Comparison of ENCODE assay signal across 27 cellular contexts in the genomic region with DNA sequence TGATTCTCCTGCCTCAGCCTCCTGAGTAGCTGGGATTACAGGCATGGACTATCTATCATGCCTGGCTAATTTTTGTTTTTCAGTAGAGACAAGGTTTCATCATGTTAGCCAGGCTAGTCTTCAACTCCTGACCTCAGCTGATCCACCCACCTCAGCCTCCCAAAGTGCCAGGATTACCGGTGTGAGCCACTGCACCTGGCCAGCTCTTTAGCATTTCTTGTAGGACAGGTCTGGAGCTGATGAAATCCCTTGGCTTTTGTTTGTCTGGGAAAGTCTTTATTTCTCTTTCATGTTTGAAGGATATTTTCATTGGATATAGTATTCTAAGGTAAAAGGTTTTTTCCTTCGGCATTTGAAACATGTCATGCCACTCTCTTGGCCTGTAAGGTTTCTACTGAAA. TPM values are rescaled to one million over a fixed set of nuclear protein-coding genes. Genes with fewer than 3 reads are reported as not detected.
DNase-seq lines count a peak whose midpoint lies in the region; ATAC-seq, FAIRE-seq and TF ChIP-seq lines count a peak whose summit lies in the region.
"Had no signal": no experiment of that assay in that cellular context is flagged by ENCODE, and none has a peak within 500 bp of the region (broad histone marks: within the 10 kb centered on the region; RNA-seq: fewer than 3 reads in every experiment).

No MANE protein-coding gene starts in this region.

- H3K9me1 ChIP-seq in K562 (ENCODE audit: control insufficient read depth, insufficient read depth, low read length) = no peaks in the 10 kb centered on the region

- no peak for TF ChIP-seq EP300 in K562 (IDR thresholded peaks at IDR 0.05; ENCODE audit: low read length)

- POLR2A ChIA-PET in K562 (lab: Yijun Ruan, JAX) (interaction anchor here (0.8 kb wide), 1 partner anchor 19 kb away, joined by 3 read pairs; no protein-coding TSS in a partner anchor), RWPE1 (lab: Yijun Ruan, JAX; ENCODE audit: low non-redundant PET) (no interaction called here)

- H3K4me3 ChIP-seq in K562 (no peak overlapping the region), bronchial epithelial cell (ENCODE audit: low read depth, low read length) (no peak overlapping the region), epithelial cell of esophagus (ENCODE audit: low read length) (no peak overlapping the region), vagina (no peak overlapping the region)
- H3K4me3 ChIP-seq: BLaER1, GM12878 had no signal

- 100% methylated on average over 2 of the region's 2 CpGs for WGBS in K562 (ENCODE audit: insufficient coverage, low coverage, missing lambda C conversion rate)

- no peak overlapping the region for H2AFZ ChIP-seq in K562 (ENCODE audit: low read depth, low read length)

- H3K9me3 ChIP-seq in K562 (replicated peaks; ENCODE audit: control insufficient read depth, insufficient read depth, low read depth, low read length) (no peaks in the 10 kb centered on the region; the same call in 1 of the 2 replicates), vagina (no peaks in the 10 kb centered on the region)
- H3K9me3 ChIP-seq: BE2C had no signal

- TF ChIP-seq POLR2A in K562 (conservative IDR thresholded peaks at IDR 0.05) (no peak), vagina (IDR thresholded peaks at IDR 0.05) (no peak), GM12892 (IDR thresholded peaks at IDR 0.05; ENCODE audit: low read depth, low read length) (no peak)

- peaks cover 9% of the 10 kb centered on the region; the same call in 2 of the 3 replicates for H3K79me2 ChIP-seq in K562 (ENCODE audit: control insufficient read depth, insufficient read depth, low read length)

- in situ Hi-C loops in K562 (cut with MboI) = no loop called here

- FAIRE-seq in K562 (lab: Jason Lieb, UNC) (no peak), bronchial epithelial cell (lab: Jason Lieb, UNC) (no peak), GM12892 (lab: Jason Lieb, UNC) (no peak)
- FAIRE-seq: A204.1, GM12878, GM19239 had no signal

- H3K4me2 ChIP-seq in K562 (ENCODE audit: insufficient read depth, low read length) = no peak overlapping the region
- H3K4me2 ChIP-seq: BLaER1 had no signal

- DNase-seq in K562 (ENCODE audit: extremely low read depth in 1 of 4, low spot score in 3 of 4) = no peak
- DNase-seq in bronchial epithelial cell (ENCODE audit: low read depth) = peak; percentile 10
- DNase-seq in epithelial cell of esophagus (ENCODE audit: low read depth) = peak; percentile 56
- DNase-seq in vagina (ENCODE audit: extremely low spot score in 2 of 2) = no peak
- DNase-seq in RWPE1 (ENCODE audit: low spot score) = no peak
- no peak for DNase-seq in omental fat pad (ENCODE audit: low spot score)
- DNase-seq in GM12892 (ENCODE audit: insufficient read length) = no peak
- DNase-seq: 8988T; ACHN; BE2C; C1 segment of cervical spinal cord; CD4-positive, alpha-beta memory T cell; CD4-positive, CD25-positive, alpha-beta regulatory T cell; CD8-positive, alpha-beta memory T cell; COR-L47; DMS 273 treated with DMSO at 0.1 percent for 48 hours; DMS153; DMS53; DMS79; DND-41; EL; GDM1 had no signal

- CTCF ChIA-PET in K562 (lab: Yijun Ruan, JAX; ENCODE audit: low intra/inter-chr PET ratio) (no interaction called here), RWPE1 (lab: Yijun Ruan, JAX) (no interaction called here)

- TF ChIP-seq RAD21 in K562 (CRISPR knock-in tag; conservative IDR thresholded peaks at IDR 0.05 in 1 of 2, IDR thresholded peaks at IDR 0.05 in 1 of 2) = no peak

- H3K36me3 ChIP-seq in K562 (ENCODE audit: control insufficient read depth, insufficient read depth, low read length) = 0 out of 3 replicates have a peak, but pooled peaks cover 3% of the 10 kb centered on the region
- no peaks in the 10 kb centered on the region for H3K36me3 ChIP-seq in bronchial epithelial cell (ENCODE audit: control insufficient read depth, insufficient read depth, low read length)
- no peaks in the 10 kb centered on the region for H3K36me3 ChIP-seq in vagina
- H3K36me3 ChIP-seq: BE2C had no signal

- ATAC-seq in K562 (no peak), esophagus mucosa (peak; percentile 93), omental fat pad (ENCODE audit: low FRiP score) (no peak)
- ATAC-seq: GM12878 had no signal

- intact Hi-C loops in K562 (cut with micrococcal nuclease) (no loop called here), vagina (cut with DNase I) (no loop called here)

- H3K9ac ChIP-seq in K562 (ENCODE audit: insufficient read depth in 1 of 2, low read depth in 2 of 2, low read length in 2 of 2) = no peak overlapping the region
- H3K9ac ChIP-seq: BLaER1 had no signal

- TF ChIP-seq CTCF in K562 (IDR thresholded peaks at IDR 0.05 in 2 of 3, conservative IDR thresholded peaks at IDR 0.05 in 1 of 3; ENCODE audit: insufficient read depth in 2 of 3, low read depth in 1 of 3, low read length in 3 of 3) (no peak), bronchial epithelial cell (IDR thresholded peaks at IDR 0.05; ENCODE audit: insufficient read depth, low read length, severe bottlenecking) (no peak), epithelial cell of esophagus (IDR thresholded peaks at IDR 0.05; ENCODE audit: insufficient read depth, low read depth, low read length, missing control alignments) (no peak), vagina (IDR thresholded peaks at IDR 0.05) (no peak), RWPE1 (conservative IDR thresholded peaks at IDR 0.05; ENCODE audit: low read depth) (no peak), omental fat pad (IDR thresholded peaks at IDR 0.05) (no peak)

- H3K4me1 ChIP-seq in K562 (replicated peaks in 1 of 2; ENCODE audit: control insufficient read depth in 2 of 2, insufficient read depth in 2 of 2, low read length in 2 of 2) = no peaks in the 10 kb centered on the region
- no peaks in the 10 kb centered on the region for H3K4me1 ChIP-seq in vagina
- H3K4me1 ChIP-seq: BE2C had no signal

- H3K27ac ChIP-seq in K562 (ENCODE audit: extremely low read depth, low read depth, low read length) (no peak overlapping the region), vagina (no peak overlapping the region), RWPE1 (no peak overlapping the region)
- H3K27ac ChIP-seq: BLaER1 had no signal

- H4K20me1 ChIP-seq in K562 (replicated peaks; ENCODE audit: control insufficient read depth, insufficient read depth, low read length) = no peaks in the 10 kb centered on the region
- H4K20me1 ChIP-seq: BLaER1 had no signal

- H3K27me3 ChIP-seq in K562 (ENCODE audit: control insufficient read depth in 2 of 2, insufficient read depth in 2 of 2, low read length in 2 of 2) (no peaks in the 10 kb centered on the region), bronchial epithelial cell (ENCODE audit: control insufficient read depth, insufficient read depth, low read length) (no peaks in the 10 kb centered on the region), vagina (no peaks in the 10 kb centered on the region)
- H3K27me3 ChIP-seq: BE2C, BLaER1 had no signal

- BruUV-seq in K562 (replicated peaks; lab: Mats Ljungman, UMichigan) = no TSS peak

TF ChIP-seq in K562, 482 proteins besides CTCF, POLR2A, EP300 and RAD21:
- TF ChIP-seq ZNF764 (CRISPR knock-in tag; IDR thresholded peaks at IDR 0.05; ENCODE audit: low read depth) = no peak
- TF ChIP-seq ZNF316 (IDR thresholded peaks at IDR 0.05) = 0 out of 2 replicates have a peak, but pooled peaks have one; percentile 1

RNA-seq across cellular contexts. Expression of gene VPS54, which starts 20.2 kb away (rescaled TPM):
- total RNA-seq in K562 (2011; cell fraction: chromatin; rRNA removed; ENCODE audit: low replicate concordance) = 11.5 and 34.9 TPM in 2 replicates
- total RNA-seq in K562 (2011; cell fraction: nucleolus; rRNA removed) = 4.5 and 6.2 TPM in 2 replicates
- 10.6 and 14.9 TPM in 2 replicates for total RNA-seq in K562 (2011; cell fraction: nucleoplasm; rRNA removed)
- 11.9 and 12.3 TPM in 2 replicates for total RNA-seq in K562 (2014; rRNA removed)
- 23.2 and 27.2 TPM in 2 replicates for total RNA-seq in K562 (2014; rRNA removed; fragmentation: Illumina TruSeq; extraction: Trizol)
- 20.5 and 21.4 TPM in 2 replicates for total RNA-seq in K562 (2015; rRNA removed; fragmentation: Illumina TruSeq; extraction: Trizol)
- total RNA-seq in K562 (2021) = 11.1 and 13.1 TPM in 2 replicates
- polyA plus RNA-seq in K562 (2011; rRNA removed) = 19.0 and 20.8 TPM in 2 replicates
- polyA plus RNA-seq in K562 (2011; cell fraction: cytosol; rRNA removed) = 3.0 and 6.9 TPM in 2 replicates
- 9.3 and 17.6 TPM in 2 replicates for polyA plus RNA-seq in K562 (2011; cell fraction: nucleus; rRNA removed)
- 11.5 and 19.7 TPM in 2 replicates for polyA plus RNA-seq in K562 (2012)
- polyA plus RNA-seq in K562 (2014; fragmentation: Illumina TruSeq; extraction: Trizol) = 13.8 and 15.6 TPM in 2 replicates
- polyA plus RNA-seq in K562 (2014; fragmentation: Nextera tagmentation; extraction: Ambion mirVana) = 1 to 10 TPM; 4.9 to 6.1 TPM
- polyA plus RNA-seq in K562 (2014; rRNA removed) = 13.2 and 15.0 TPM in 2 replicates
- 29.0 and 41.4 TPM in 2 replicates for polyA minus RNA-seq in K562 (2011; rRNA and poly(A)+ RNA removed)
- polyA minus RNA-seq in K562 (2011; cell fraction: cytosol; rRNA and poly(A)+ RNA removed) = 8.3 and 10.3 TPM in 2 replicates
- 9.7 and 21.3 TPM in 2 replicates for polyA minus RNA-seq in K562 (2011; cell fraction: nucleus; rRNA and poly(A)+ RNA removed)
- total RNA-seq in bronchial epithelial cell = 18.2 and 20.9 TPM in 2 replicates
- total RNA-seq in esophagus mucosa = 12.6 TPM
- total RNA-seq in vagina = 22.3 TPM
- 10 to 100 TPM; 19.8 to 40.5 (median 26.9) TPM for total RNA-seq in omental fat pad
- polyA plus RNA-seq in GM12892 (2012; ENCODE audit: missing spikeins) = 10.5 TPM

Comparison
In these comparisons a context has a peak if more than half of its experiments do, and no peak if none do; other contexts are left out.
1. DNase-seq: peak in bronchial epithelial cell (single experiment) and epithelial cell of esophagus (single experiment); none in K562 (0 of 4), vagina (0 of 2), RWPE1 (single experiment), omental fat pad (single experiment) and GM12892 (single experiment).